Comparison of ENCODE assay signal across 37 cellular contexts in the genomic region with DNA sequence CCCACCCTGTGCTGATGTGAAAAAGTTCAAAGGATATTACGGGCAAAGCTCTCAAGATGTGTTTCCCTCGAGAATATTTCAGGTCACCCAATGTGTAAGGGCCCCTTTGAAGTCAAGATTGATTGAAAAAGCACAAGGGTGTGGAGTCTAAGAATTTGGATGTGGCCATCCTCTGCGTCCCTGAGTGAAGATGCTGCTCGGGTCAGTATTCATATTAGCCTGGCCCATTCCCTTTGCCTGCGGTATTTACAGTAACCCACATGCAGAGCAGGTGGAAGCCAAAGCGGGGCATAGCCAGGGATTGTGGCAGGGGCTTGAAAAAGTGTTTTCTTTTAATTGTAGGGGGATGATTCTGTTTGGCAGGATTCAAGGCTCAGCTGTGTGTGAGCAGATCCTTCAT.
DNase-seq lines count a peak whose midpoint lies in the region; ATAC-seq, FAIRE-seq and TF ChIP-seq lines count a peak whose summit lies in the region.
"Had no signal": no experiment of that assay in that cellular context is flagged by ENCODE, and none has a peak within 500 bp of the region (broad histone marks: within the 10 kb centered on the region; RNA-seq: fewer than 3 reads in every experiment).

No MANE protein-coding gene starts in this region.

- TF ChIP-seq CTCF in K562 (IDR thresholded peaks at IDR 0.05 in 2 of 3, conservative IDR thresholded peaks at IDR 0.05 in 1 of 3; ENCODE audit: insufficient read depth in 2 of 3, low read depth in 1 of 3, low read length in 3 of 3) = no peak

- H3K4me1 Mint-ChIP-seq in T-cell = peaks cover 4 to 20% (median 9%) of the 10 kb centered on the region in 3 donors
- H3K4me1 Mint-ChIP-seq: CD14-positive monocyte; CD4-positive, CD25-positive, alpha-beta regulatory T cell; CD8-positive, alpha-beta memory T cell had no signal

- H3K36me3 ChIP-seq in K562 (ENCODE audit: control insufficient read depth, insufficient read depth, low read length) = no peaks in the 10 kb centered on the region
- no peaks in the 10 kb centered on the region for H3K36me3 ChIP-seq in HAP-1 (replicated peaks)
- H3K36me3 ChIP-seq: BE2C; BLaER1; BLaER1 treated with 17β-estradiol and CSF1 and Interleukin-3, amounts not matched to agents 10 nM and 100 nM had no signal

- 83% methylated on average over 6 of the region's 6 CpGs for WGBS in K562 (ENCODE audit: insufficient coverage, low coverage, missing lambda C conversion rate)

- no TSS peak for BruUV-seq in K562 (replicated peaks; lab: Mats Ljungman, UMichigan)

- no peak for DNase-seq in HTR-8/SVneo (ENCODE audit: insufficient read length, low spot score)
- no peak for DNase-seq in K562 (ENCODE audit: extremely low read depth in 1 of 4, low spot score in 3 of 4)
- DNase-seq in sciatic nerve (ENCODE audit: low spot score) = no peak
- no peak for DNase-seq in urothelium cell line (ENCODE audit: low spot score)
- DNase-seq in HAP-1 (ENCODE audit: low spot score in 2 of 2) = no peak
- DNase-seq in cardiac septum (ENCODE audit: low spot score) = no peak
- no peak for DNase-seq in T-cell
- DNase-seq: 8988T; ACHN; AML-193; BE2C; C1 segment of cervical spinal cord; Caco-2; Calu3; CD4-positive, alpha-beta memory T cell; CD4-positive, alpha-beta T cell; CD4-positive, CD25-positive, alpha-beta regulatory T cell; CD8-positive, alpha-beta memory T cell; CD8-positive, alpha-beta T cell; COR-L47; DMS 273 treated with DMSO at 0.1 percent for 48 hours; DMS153; DMS53; DMS79; DMS79 treated with DMSO at 0.1 percent for 48 hours; DND-41; EL had no signal

- H2AFZ ChIP-seq in K562 (ENCODE audit: low read depth, low read length) = peak overlapping the region; percentile 44; the same call in 1 of the 2 replicates

- in situ Hi-C loops in K562 (cut with MboI) (no loop called here), HAP-1 (cut with MboI; ENCODE audit: low sequenced_read_pairs) (no loop called here)

- intact Hi-C loops in K562 (cut with micrococcal nuclease) = no loop called here
- intact Hi-C loops in sciatic nerve (cut with DNase I) = no loop called here
- intact Hi-C loops in cardiac septum (cut with DNase I) = no loop called here

- no peaks in the 10 kb centered on the region for H3K9me3 Mint-ChIP-seq in T-cell
- H3K9me3 Mint-ChIP-seq: CD14-positive monocyte; CD4-positive, alpha-beta memory T cell; CD4-positive, alpha-beta T cell; CD4-positive, CD25-positive, alpha-beta regulatory T cell; CD8-positive, alpha-beta T cell had no signal

- TF ChIP-seq RAD21 in K562 (CRISPR knock-in tag; conservative IDR thresholded peaks at IDR 0.05 in 1 of 2, IDR thresholded peaks at IDR 0.05 in 1 of 2) = no peak

- H3K27ac Mint-ChIP-seq in T-cell = no peak overlapping the region
- H3K27ac Mint-ChIP-seq: B cell; CD14-positive monocyte; CD4-positive, alpha-beta memory T cell; CD4-positive, alpha-beta T cell; CD4-positive, CD25-positive, alpha-beta regulatory T cell; CD8-positive, alpha-beta memory T cell; CD8-positive, alpha-beta T cell had no signal

- no peak overlapping the region for H3K4me3 Mint-ChIP-seq in T-cell
- H3K4me3 Mint-ChIP-seq: B cell; CD14-positive monocyte; CD4-positive, alpha-beta memory T cell; CD4-positive, alpha-beta T cell; CD4-positive, CD25-positive, alpha-beta regulatory T cell; CD8-positive, alpha-beta memory T cell; CD8-positive, alpha-beta T cell had no signal

- H3K9me3 ChIP-seq in K562 (replicated peaks; ENCODE audit: control insufficient read depth, insufficient read depth, low read depth, low read length) (no peaks in the 10 kb centered on the region), HAP-1 (no peaks in the 10 kb centered on the region)
- H3K9me3 ChIP-seq: A549; BE2C; BLaER1; BLaER1 treated with 17β-estradiol and CSF1 and Interleukin-3, amounts not matched to agents 10 nM and 100 nM; Caco-2 had no signal

- peaks cover 11% of the 10 kb centered on the region for H3K36me3 Mint-ChIP-seq in T-cell
- H3K36me3 Mint-ChIP-seq: CD14-positive monocyte; CD4-positive, alpha-beta memory T cell; CD4-positive, CD25-positive, alpha-beta regulatory T cell; CD8-positive, alpha-beta memory T cell; CD8-positive, alpha-beta T cell had no signal

- H3K9me1 ChIP-seq in K562 (ENCODE audit: control insufficient read depth, insufficient read depth, low read length) = no peaks in the 10 kb centered on the region

- H3K27me3 ChIP-seq in K562 (ENCODE audit: control insufficient read depth in 2 of 2, insufficient read depth in 2 of 2, low read length in 2 of 2) (no peaks in the 10 kb centered on the region), HAP-1 (ENCODE audit: low read depth) (peaks cover 10% of the 10 kb centered on the region; the same call in 1 of the 2 replicates)
- H3K27me3 ChIP-seq: BE2C; BLaER1; BLaER1 treated with 17β-estradiol and CSF1 and Interleukin-3, amounts not matched to agents 10 nM and 100 nM had no signal

- no peak overlapping the region for H3K27ac ChIP-seq in K562 (ENCODE audit: extremely low read depth, low read depth, low read length)
- H3K27ac ChIP-seq: 22Rv1; A549; BLaER1; BLaER1 treated with 17β-estradiol and CSF1 and Interleukin-3, amounts not matched to agents 10 nM and 100 nM; C4-2B had no signal

- FAIRE-seq in HTR-8/SVneo (lab: Jason Lieb, UNC) = peak; percentile 83
- no peak for FAIRE-seq in K562 (lab: Jason Lieb, UNC)
- peak; percentile 40 for FAIRE-seq in urothelium cell line (lab: Jason Lieb, UNC)
- FAIRE-seq: A204.1, A549, D721Med had no signal

- ATAC-seq in K562 (no peak), sciatic nerve (peak; percentile 46), T-cell (replicated peaks in 1 of 4) (no peak), GM21447 (IDR thresholded peaks at IDR 0.05; ENCODE audit: unreplicated experiment) (no peak)
- ATAC-seq: A549; CD8-positive, alpha-beta T cell had no signal

- no peaks in the 10 kb centered on the region for H4K20me1 ChIP-seq in K562 (replicated peaks; ENCODE audit: control insufficient read depth, insufficient read depth, low read length)
- H4K20me1 ChIP-seq: BLaER1; BLaER1 treated with 17β-estradiol and CSF1 and Interleukin-3, amounts not matched to agents 10 nM and 100 nM had no signal

- TF ChIP-seq POLR2A in K562 (conservative IDR thresholded peaks at IDR 0.05) = no peak

- no peaks in the 10 kb centered on the region for H3K79me2 ChIP-seq in K562 (ENCODE audit: control insufficient read depth, insufficient read depth, low read length)

- H3K9ac ChIP-seq in K562 (ENCODE audit: insufficient read depth in 1 of 2, low read depth in 2 of 2, low read length in 2 of 2) = no peak overlapping the region
- H3K9ac ChIP-seq: BLaER1; BLaER1 treated with 17β-estradiol and CSF1 and Interleukin-3, amounts not matched to agents 10 nM and 100 nM had no signal

- H3K4me2 ChIP-seq in K562 (ENCODE audit: insufficient read depth, low read length) = no peak overlapping the region
- H3K4me2 ChIP-seq: A549; BLaER1; BLaER1 treated with 17β-estradiol and CSF1 and Interleukin-3, amounts not matched to agents 10 nM and 100 nM had no signal

- POLR2A ChIA-PET in K562 (lab: Yijun Ruan, JAX) (no interaction called here), T-cell (lab: Charles Lee) (no interaction called here)

- CTCF ChIA-PET in K562 (lab: Yijun Ruan, JAX; ENCODE audit: low intra/inter-chr PET ratio) = no interaction called here
- CTCF ChIA-PET in T-cell (lab: Charles Lee) = no interaction called here

- H3K4me1 ChIP-seq in K562 (replicated peaks in 1 of 2; ENCODE audit: control insufficient read depth in 2 of 2, insufficient read depth in 2 of 2, low read length in 2 of 2) = peaks cover 0 to 26% of the 10 kb centered on the region in 2 experiments; a peak in 3 of 5 replicates
- H3K4me1 ChIP-seq in HAP-1 = no peaks in the 10 kb centered on the region
- H3K4me1 ChIP-seq: A549, BE2C, Caco-2 had no signal

- H3K4me3 ChIP-seq in K562 (no peak overlapping the region), HAP-1 (no peak overlapping the region)
- H3K4me3 ChIP-seq: A549; BLaER1; BLaER1 treated with 17β-estradiol and CSF1 and Interleukin-3, amounts not matched to agents 10 nM and 100 nM had no signal

- H3K27me3 Mint-ChIP-seq in T-cell = peaks cover 4 to 16% of the 10 kb centered on the region in 2 donors
- H3K27me3 Mint-ChIP-seq: CD4-positive, CD25-positive, alpha-beta regulatory T cell had no signal

- TF ChIP-seq EP300 in K562 (IDR thresholded peaks at IDR 0.05; ENCODE audit: low read length) = no peak
